Comparison of ENCODE assay signal across 8 cellular contexts in the genomic region with DNA sequence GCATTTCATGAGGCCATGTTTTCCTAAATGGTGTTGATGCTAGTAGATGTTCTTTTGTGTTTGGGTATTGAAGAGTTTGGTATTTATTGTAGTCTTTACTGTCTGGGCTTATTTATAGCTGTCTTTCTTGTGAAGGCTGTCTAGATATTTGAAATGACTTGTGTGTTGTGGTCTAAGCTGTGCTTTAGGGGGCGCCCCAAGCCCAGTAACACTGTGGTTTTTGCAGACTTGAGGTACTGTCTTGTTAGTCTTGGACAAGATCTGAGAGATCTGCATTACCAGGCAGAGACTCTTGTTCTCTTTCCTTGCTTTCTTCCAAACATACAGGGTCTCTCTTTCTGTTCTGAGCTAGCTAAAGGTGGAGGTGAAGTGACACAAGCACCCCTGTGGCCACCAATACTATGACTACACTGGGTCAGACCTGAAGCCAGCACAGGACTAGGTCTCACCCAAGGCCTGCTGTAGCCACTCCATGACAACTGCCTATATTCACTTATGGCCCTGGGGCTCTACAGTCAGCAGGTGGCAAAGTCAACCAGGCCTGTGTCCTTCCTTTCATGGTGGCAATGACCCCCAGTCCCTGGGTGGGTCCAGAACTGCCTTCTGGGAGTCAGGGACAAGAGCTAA.
A peak's percentile ranks its signal among the peaks of the same experiment; 100 is the strongest.
DNase-seq lines count a peak whose midpoint lies in the region; ATAC-seq and TF ChIP-seq lines count a peak whose summit lies in the region.

No MANE protein-coding gene starts in this region.

- H4K20me1 ChIP-seq in OCI-LY7 (ENCODE audit: insufficient read depth, low read length), result no peaks in the 10 kb centered on the region

- no peaks in the 10 kb centered on the region for H3K36me3 ChIP-seq in OCI-LY7 (ENCODE audit: insufficient read depth, low read length)
- H3K36me3 ChIP-seq in naive thymus-derived CD4-positive, alpha-beta T cell (ENCODE audit: control insufficient read depth in 2 of 3, insufficient read depth in 3 of 3, low read length in 3 of 3), result no peaks in the 10 kb centered on the region

- no peak overlapping the region for H3K27ac ChIP-seq in OCI-LY7 (ENCODE audit: low read depth, low read length, poor library complexity, severe bottlenecking)
- no peak overlapping the region for H3K27ac ChIP-seq in naive thymus-derived CD4-positive, alpha-beta T cell (ENCODE audit: low read depth, low read length)

- H3K36me3 Mint-ChIP-seq in naive thymus-derived CD4-positive, alpha-beta T cell, result peaks cover 0 to 5% (median 0%) of the 10 kb centered on the region in 5 donors

- H3K27ac Mint-ChIP-seq in naive thymus-derived CD4-positive, alpha-beta T cell, result no peak overlapping the region

- no TSS peak for BruUV-seq in OCI-LY7 (replicated peaks; lab: Mats Ljungman, UMichigan)

- H3K79me2 ChIP-seq in OCI-LY7 (ENCODE audit: insufficient read depth, low read depth, low read length), result no peaks in the 10 kb centered on the region

- in situ Hi-C loops in astrocyte of the spinal cord (cut with HindIII; ENCODE audit: low sequenced_read_pairs), result no loop called here

- no peak overlapping the region for H3K4me2 ChIP-seq in OCI-LY7 (ENCODE audit: low read length)

- CTCF ChIA-PET in OCI-LY7 (lab: Charles Lee; ENCODE audit: unreplicated experiment), result interaction anchor here (0.9 to 1.4 kb wide), 2 partner anchors 13 to 507 kb away, joined by 3 to 4 read pairs; no protein-coding TSS in a partner anchor
- CTCF ChIA-PET in naive thymus-derived CD4-positive, alpha-beta T cell (lab: Charles Lee), result interaction anchor here (1.3 to 2.1 kb wide), 3 partner anchors 12 to 1135 kb away, joined by 3 to 14 read pairs (median 3); no protein-coding TSS in a partner anchor

- no peak overlapping the region for H3K4me3 ChIP-seq in OCI-LY7 (ENCODE audit: low read depth, low read length, poor library complexity, severe bottlenecking)
- no peak overlapping the region for H3K4me3 ChIP-seq in astrocyte of the spinal cord (ENCODE audit: low read depth, low read length)
- no peak overlapping the region for H3K4me3 ChIP-seq in naive thymus-derived CD4-positive, alpha-beta T cell (ENCODE audit: low read length)

- intact Hi-C loops in OCI-LY7 (cut with micrococcal nuclease; ENCODE audit: unreplicated experiment), result loop anchor here (1.0 to 5.0 kb wide), 3 partner anchors 233 to 495 kb away; no protein-coding TSS in a partner anchor
- intact Hi-C loops in naive thymus-derived CD4-positive, alpha-beta T cell (cut with micrococcal nuclease), result loop anchor here (1.0 kb wide), 1 partner anchor 1094 kb away; no protein-coding TSS in a partner anchor

- TF ChIP-seq CTCF in OCI-LY7 (conservative IDR thresholded peaks at IDR 0.05; ENCODE audit: low read length) (peak; percentile 86), astrocyte of the spinal cord (IDR thresholded peaks at IDR 0.05; ENCODE audit: low read depth, low read length) (peak; percentile 69)

- H3K9me3 ChIP-seq in OCI-LY7 (ENCODE audit: low read length), result peaks cover 8% of the 10 kb centered on the region
- H3K9me3 ChIP-seq in naive thymus-derived CD4-positive, alpha-beta T cell (ENCODE audit: control insufficient read depth in 2 of 3, low read length in 3 of 3), result no peaks in the 10 kb centered on the region

- peaks cover 0 to 10% (median 3%) of the 10 kb centered on the region in 11 donors for H3K9me3 Mint-ChIP-seq in naive thymus-derived CD4-positive, alpha-beta T cell

- peaks cover 0 to 1% (median 0%) of the 10 kb centered on the region in 7 donors for H3K4me1 Mint-ChIP-seq in naive thymus-derived CD4-positive, alpha-beta T cell

- peaks cover 0 to 3% (median 0%) of the 10 kb centered on the region in 5 donors for H3K27me3 Mint-ChIP-seq in naive thymus-derived CD4-positive, alpha-beta T cell

- H3K4me3 Mint-ChIP-seq in naive thymus-derived CD4-positive, alpha-beta T cell, result no peak overlapping the region

- H3K4me1 ChIP-seq in OCI-LY7 (ENCODE audit: insufficient read depth, low read length, poor library complexity, severe bottlenecking), result no peaks in the 10 kb centered on the region
- H3K4me1 ChIP-seq in naive thymus-derived CD4-positive, alpha-beta T cell (ENCODE audit: control insufficient read depth in 2 of 2, insufficient read depth in 2 of 2, low read length in 2 of 2), result no peaks in the 10 kb centered on the region

- DNase-seq in NCI-H2171 treated with DMSO at 0.1 percent for 48 hours (lab: John Stamatoyannopoulos, UW), result peak; percentile 8
- no peak for DNase-seq in NCI-H2171 (lab: John Stamatoyannopoulos, UW)
- DNase-seq in OCI-LY7 (ENCODE audit: low spot score), result peak; percentile 76
- DNase-seq in astrocyte of the spinal cord (ENCODE audit: low read depth, low spot score), result peak; percentile 76
- DNase-seq in naive thymus-derived CD4-positive, alpha-beta T cell, result peak in 7 of 9 donors; percentile 21 to 48 (median 33)
- DNase-seq in activated gamma-delta T cell (lab: John Stamatoyannopoulos, UW), result no peak

- no peak overlapping the region for H2AFZ ChIP-seq in OCI-LY7 (ENCODE audit: low read length)

- H3K9me2 ChIP-seq in OCI-LY7 (ENCODE audit: insufficient read depth, low read length), result no peaks in the 10 kb centered on the region

- H3K27me3 ChIP-seq in naive thymus-derived CD4-positive, alpha-beta T cell (ENCODE audit: control insufficient read depth in 2 of 2, insufficient read depth in 2 of 2, low read length in 2 of 2), result no peaks in the 10 kb centered on the region

- ATAC-seq in HG02852 (IDR thresholded peaks at IDR 0.05; ENCODE audit: unreplicated experiment), result peak; percentile 75
- peak; percentile 48 for ATAC-seq in naive thymus-derived CD4-positive, alpha-beta T cell
- ATAC-seq in GM19328 (IDR thresholded peaks at IDR 0.05; ENCODE audit: unreplicated experiment), result no peak

- POLR2A ChIA-PET in OCI-LY7 (lab: Charles Lee), result interaction anchor here (0.9 to 1.4 kb wide), 3 partner anchors 9 to 20 kb away, joined by 3 to 5 read pairs (median 4); no protein-coding TSS in a partner anchor
- POLR2A ChIA-PET in naive thymus-derived CD4-positive, alpha-beta T cell (lab: Charles Lee), result no interaction called here

Comparison
In these comparisons a context has a peak if more than half of its experiments do, and no peak if none do; other contexts are left out.
1. DNase-seq: peak in NCI-H2171 treated with DMSO at 0.1 percent for 48 hours (single experiment), OCI-LY7 (single experiment), astrocyte of the spinal cord (single experiment) and naive thymus-derived CD4-positive, alpha-beta T cell (7 of 9); none in NCI-H2171 (single experiment) and activated gamma-delta T cell (single experiment).